In genomic region chr4:43132010-43132582, GRCh38 we compare ENCODE assay signal across 8 cellular contexts.
DNase-seq lines count a peak whose midpoint lies in the region; ATAC-seq and TF ChIP-seq lines count a peak whose summit lies in the region.

No MANE protein-coding gene starts in this region.

- DNase-seq in activated T-cell treated with anti-CD3 and anti-CD28 coated beads for 24 hours (ENCODE audit: low read depth) (peak; percentile 6), GOT3 (lab: John Stamatoyannopoulos, UW) (peak; percentile 9), LNCaP clone FGC (ENCODE audit: low read depth) (peak; percentile 21), SHP77 treated with DMSO at 0.1 percent for 48 hours (lab: John Stamatoyannopoulos, UW) (peak; percentile 25), coronary artery (ENCODE audit: low spot score) (no peak), memory B cell (ENCODE audit: low spot score in 2 of 2) (peak; percentile 25 to 30), testis (peak; percentile 85)
- no peak for DNase-seq in activated T-cell treated with anti-CD3 and anti-CD28 coated beads, Interleukin-2, amount 50 U/mL, for 1 hour

- H3K27me3 Mint-ChIP-seq in memory B cell = no peaks in the 10 kb centered on the region

- H3K4me1 Mint-ChIP-seq in memory B cell = no peaks in the 10 kb centered on the region

- TF ChIP-seq CTCF in LNCaP clone FGC (IDR thresholded peaks at IDR 0.05; ENCODE audit: control insufficient read depth, extremely low read depth, insufficient read depth) = peak; percentile 90
- peak; percentile 79 for TF ChIP-seq CTCF in coronary artery (IDR thresholded peaks at IDR 0.05)
- TF ChIP-seq CTCF in testis (IDR thresholded peaks at IDR 0.05) = peak in 2 of 3 experiments; percentile 72 to 73

- H3K9me3 ChIP-seq in testis = no peaks in the 10 kb centered on the region

- H3K9me3 Mint-ChIP-seq in memory B cell = peaks cover 2% of the 10 kb centered on the region

- H3K36me3 ChIP-seq in testis (ENCODE audit: low read depth, missing control alignments) = no peaks in the 10 kb centered on the region

- H3K27ac ChIP-seq in coronary artery (no peak overlapping the region), testis (no peak overlapping the region)

- no peak for TF ChIP-seq POLR2A in testis (IDR thresholded peaks at IDR 0.05)

- H3K4me3 Mint-ChIP-seq in memory B cell = no peak overlapping the region

- WGBS in testis, 2 donors = 31 to 38% methylated on average over 11 of the region's 11 CpGs

- intact Hi-C loops in testis (cut with DNase I; ENCODE audit: low total_unique reads) = no loop called here

- no peaks in the 10 kb centered on the region for H3K27me3 ChIP-seq in testis

- H3K4me1 ChIP-seq in testis = no peaks in the 10 kb centered on the region

- no peak overlapping the region for H3K27ac Mint-ChIP-seq in memory B cell

- ATAC-seq in memory B cell (ENCODE audit: low read depth) = peak; percentile 21

- H3K4me3 ChIP-seq in LNCaP clone FGC (ENCODE audit: low read depth, low read length) = no peak overlapping the region
- no peak overlapping the region for H3K4me3 ChIP-seq in coronary artery
- no peak overlapping the region for H3K4me3 ChIP-seq in testis

- H3K36me3 Mint-ChIP-seq in memory B cell = no peaks in the 10 kb centered on the region

Comparison
In these comparisons a context has a peak if more than half of its experiments do, and no peak if none do; other contexts are left out.
1. DNase-seq: peak in activated T-cell treated with anti-CD3 and anti-CD28 coated beads for 24 hours (single experiment), GOT3 (single experiment), LNCaP clone FGC (single experiment), SHP77 treated with DMSO at 0.1 percent for 48 hours (single experiment), memory B cell (2 of 2) and testis (single experiment); none in activated T-cell treated with anti-CD3 and anti-CD28 coated beads, Interleukin-2, amount 50 U/mL, for 1 hour (single experiment) and coronary artery (single experiment).
2. Peak in every context shown above with its lines, with median percentiles within 50 percentile points of each other: CTCF ChIP-seq.